In genomic region chr11:91396243-91397133, GRCh38 we compare ENCODE assay signal across 17 cellular contexts.
DNase-seq lines count a peak whose midpoint lies in the region; ATAC-seq and TF ChIP-seq lines count a peak whose summit lies in the region.
"Had no signal": no experiment of that assay in that cellular context is flagged by ENCODE, and none has a peak within 500 bp of the region (broad histone marks: within the 10 kb centered on the region; RNA-seq: fewer than 3 reads in every experiment).

No MANE protein-coding gene starts in this region.

- no peaks in the 10 kb centered on the region for H3K36me3 Mint-ChIP-seq in MCF 10A (ENCODE audit: insufficient read depth, unreplicated experiment)
- H3K36me3 Mint-ChIP-seq in stimulated activated naive B cell treated with anti-CD40 and anti-IgM and Interleukin-4, amounts not matched to agents 10 μg/mL and 1 μg/mL and 100 μg/mL, for 72 hours, result no peaks in the 10 kb centered on the region

- H3F3A ChIP-seq in PC-3 (ENCODE audit: low read length, unreplicated experiment), result peaks cover 11% of the 10 kb centered on the region

- no peaks in the 10 kb centered on the region for H3K27me3 Mint-ChIP-seq in MCF 10A (ENCODE audit: insufficient read depth, unreplicated experiment)
- H3K27me3 Mint-ChIP-seq in stimulated activated naive B cell treated with anti-CD40 and anti-IgM and Interleukin-4, amounts not matched to agents 10 μg/mL and 1 μg/mL and 100 μg/mL, for 72 hours, result no peaks in the 10 kb centered on the region
- H3K27me3 Mint-ChIP-seq: activated B cell treated with CpG ODN at 0.5 μM for 24 hours; effector memory CD8-positive, alpha-beta T cell had no signal

- no peak for TF ChIP-seq CTCF in MCF 10A (IDR thresholded peaks at IDR 0.05; ENCODE audit: unreplicated experiment)
- no peak for TF ChIP-seq CTCF in mammary epithelial cell (conservative IDR thresholded peaks at IDR 0.05 in 1 of 2, IDR thresholded peaks at IDR 0.05 in 1 of 2; ENCODE audit: extremely low read depth in 1 of 2, insufficient read depth in 1 of 2, low read depth in 1 of 2, low read length in 2 of 2)
- no peak for TF ChIP-seq CTCF in PC-3 (conservative IDR thresholded peaks at IDR 0.05; ENCODE audit: low read depth, low read length)

- H3K27ac ChIP-seq in mammary epithelial cell (ENCODE audit: insufficient read depth, low read depth, low read length), result no peak overlapping the region
- peak overlapping the region; percentile 86 for H3K27ac ChIP-seq in PC-3 (ENCODE audit: low read length)
- H3K27ac ChIP-seq: ascending aorta, tibial nerve had no signal

- DNase-seq in MCF 10A (ENCODE audit: unreplicated experiment) (peak; percentile 17), mammary epithelial cell (no peak), PC-3 (peak; percentile 93), iris pigment epithelial cell (ENCODE audit: low read depth) (peak; percentile 12), MG63 (no peak)
- DNase-seq in stimulated activated naive B cell treated with anti-CD40 and anti-IgM and Interleukin-4, amounts not matched to agents 10 μg/mL and 1 μg/mL and 100 μg/mL, for 72 hours, result no peak
- DNase-seq in activated CD8-positive, alpha-beta memory T cell treated with anti-CD3 and anti-CD28 coated beads, Interleukin-2, amount 50 U/mL, for 4 hours, result no peak
- DNase-seq: activated B cell treated with CpG ODN at 0.5 μM for 24 hours; activated T-cell treated with anti-CD3 and anti-CD28 coated beads, Interleukin-2, amount 50 U/mL, for 4 hours; COR-L47; effector memory CD8-positive, alpha-beta T cell; left ventricle myocardium superior; NCI-H526 treated with DMSO at 0.1 percent for 48 hours; stimulated activated CD4-positive, alpha-beta T cell treated with anti-CD3 and anti-CD28 coated beads, Interleukin-12 subunit alpha, Interleukin-12 subunit beta, amount 100 ng/mL, for 4 hours had no signal

- in situ Hi-C loops in mammary epithelial cell (cut with MboI; ENCODE audit: low sequenced_read_pairs in 2 of 2), result no loop called here

- H3K4me1 ChIP-seq in mammary epithelial cell (ENCODE audit: insufficient read depth, low read length), result no peaks in the 10 kb centered on the region
- H3K4me1 ChIP-seq in PC-3 (ENCODE audit: insufficient read depth, low read length), result peaks cover 47% of the 10 kb centered on the region
- H3K4me1 ChIP-seq: ascending aorta had no signal

- H3K4me1 Mint-ChIP-seq in MCF 10A (ENCODE audit: insufficient read depth, unreplicated experiment), result no peaks in the 10 kb centered on the region
- no peaks in the 10 kb centered on the region for H3K4me1 Mint-ChIP-seq in stimulated activated naive B cell treated with anti-CD40 and anti-IgM and Interleukin-4, amounts not matched to agents 10 μg/mL and 1 μg/mL and 100 μg/mL, for 72 hours
- H3K4me1 Mint-ChIP-seq: activated B cell treated with CpG ODN at 0.5 μM for 24 hours had no signal

- dilution Hi-C loops in mammary epithelial cell (cut with HindIII; ENCODE audit: low sequenced_read_pairs), result no loop called here

- no peak overlapping the region for H2AFZ ChIP-seq in mammary epithelial cell (ENCODE audit: low read depth, low read length)
- peak overlapping the region; percentile 63 for H2AFZ ChIP-seq in PC-3 (ENCODE audit: low read length)

- H3K4me3 ChIP-seq in mammary epithelial cell (replicated peaks in 1 of 3; ENCODE audit: insufficient read depth in 1 of 3, low read depth in 2 of 3, low read length in 3 of 3), result no peak overlapping the region
- H3K4me3 ChIP-seq in PC-3 (ENCODE audit: low read length), result peak overlapping the region; percentile 53
- no peak overlapping the region for H3K4me3 ChIP-seq in MG63
- H3K4me3 ChIP-seq: ascending aorta, tibial nerve had no signal

- H3K36me3 ChIP-seq in mammary epithelial cell (ENCODE audit: insufficient read depth, low read length) (no peaks in the 10 kb centered on the region), PC-3 (ENCODE audit: low read depth, low read length) (no peaks in the 10 kb centered on the region), MG63 (no peaks in the 10 kb centered on the region)
- H3K36me3 ChIP-seq: ascending aorta, tibial nerve had no signal

- H3K4me2 ChIP-seq in mammary epithelial cell (ENCODE audit: insufficient read depth, low read depth, low read length) (no peak overlapping the region), PC-3 (ENCODE audit: low read length) (peak overlapping the region; percentile 67)

- intact Hi-C loops in MCF 10A (cut with micrococcal nuclease), result no loop called here
- intact Hi-C loops in mammary epithelial cell (cut with micrococcal nuclease), result no loop called here
- intact Hi-C loops in PC-3 (cut with micrococcal nuclease), result loop anchor here (5.0 to 10.0 kb wide), 2 partner anchors 94 to 232 kb away; no protein-coding TSS in a partner anchor

- H4K20me1 ChIP-seq in mammary epithelial cell (ENCODE audit: insufficient read depth, low read length) (no peaks in the 10 kb centered on the region), PC-3 (ENCODE audit: low read length) (no peaks in the 10 kb centered on the region)

- H3K9me3 Mint-ChIP-seq in MCF 10A (ENCODE audit: unreplicated experiment), result no peaks in the 10 kb centered on the region
- H3K9me3 Mint-ChIP-seq in stimulated activated naive B cell treated with anti-CD40 and anti-IgM and Interleukin-4, amounts not matched to agents 10 μg/mL and 1 μg/mL and 100 μg/mL, for 72 hours, result peaks cover 0 to 9% of the 10 kb centered on the region in 2 donors

- ATAC-seq in PC-3, result peak; percentile 75
- no peak for ATAC-seq in HG03280 (IDR thresholded peaks at IDR 0.05; ENCODE audit: unreplicated experiment)
- ATAC-seq in stimulated activated naive B cell treated with anti-CD40 and anti-IgM and Interleukin-4, amounts not matched to agents 10 μg/mL and 1 μg/mL and 100 μg/mL, for 72 hours (replicated peaks), result no peak
- ATAC-seq: activated T-cell treated with anti-CD3 and anti-CD28 coated beads, Interleukin-2, amount 50 U/mL, for 4 hours; effector memory CD8-positive, alpha-beta T cell; left ventricle myocardium superior had no signal

- H3K27me3 ChIP-seq in mammary epithelial cell (ENCODE audit: insufficient read depth, low read length) (no peaks in the 10 kb centered on the region), PC-3 (ENCODE audit: low read length) (no peaks in the 10 kb centered on the region), MG63 (no peaks in the 10 kb centered on the region)
- H3K27me3 ChIP-seq: ascending aorta, tibial nerve had no signal

- H3K79me2 ChIP-seq in mammary epithelial cell (ENCODE audit: insufficient read depth, low read length) (no peaks in the 10 kb centered on the region), PC-3 (ENCODE audit: low read length) (no peaks in the 10 kb centered on the region)

- POLR2A ChIA-PET in MCF 10A (lab: Yijun Ruan, JAX) (no interaction called here), PC-3 (lab: Charles Lee; ENCODE audit: unreplicated experiment) (no interaction called here)

- no TSS peak for BruUV-seq in MCF 10A (replicated peaks; lab: Mats Ljungman, UMichigan)
- BruUV-seq in mammary epithelial cell (replicated peaks; lab: Mats Ljungman, UMichigan), result no TSS peak
- no TSS peak for BruUV-seq in PC-3 (replicated peaks; lab: Mats Ljungman, UMichigan)

- 84% methylated on average over 6 of the region's 6 CpGs for WGBS in mammary epithelial cell (ENCODE audit: low coverage, missing lambda C conversion rate)

- no peaks in the 10 kb centered on the region for H3K9me3 ChIP-seq in mammary epithelial cell (replicated peaks; ENCODE audit: insufficient read depth, low read length)
- H3K9me3 ChIP-seq in PC-3 (ENCODE audit: low read length), result no peaks in the 10 kb centered on the region
- no peaks in the 10 kb centered on the region for H3K9me3 ChIP-seq in MG63

- H3K9me2 ChIP-seq in PC-3 (replicated peaks; ENCODE audit: low read length), result no peaks in the 10 kb centered on the region

- CTCF ChIA-PET in MCF 10A (lab: Yijun Ruan, JAX) (interaction anchor here (0.6 kb wide), 1 partner anchor 96 kb away, joined by 4 read pairs; no protein-coding TSS in a partner anchor), mammary epithelial cell (lab: Charles Lee; ENCODE audit: low non-redundant PET) (no interaction called here), PC-3 (lab: Charles Lee) (no interaction called here)

- H3K27ac Mint-ChIP-seq in MCF 10A (ENCODE audit: low read depth, unreplicated experiment), result no peak overlapping the region
- no peak overlapping the region for H3K27ac Mint-ChIP-seq in stimulated activated naive B cell treated with anti-CD40 and anti-IgM and Interleukin-4, amounts not matched to agents 10 μg/mL and 1 μg/mL and 100 μg/mL, for 72 hours
- H3K27ac Mint-ChIP-seq: activated B cell treated with CpG ODN at 0.5 μM for 24 hours; effector memory CD8-positive, alpha-beta T cell had no signal

- H3K9ac ChIP-seq in mammary epithelial cell (ENCODE audit: insufficient read depth, low read length), result no peak overlapping the region
- H3K9ac ChIP-seq in PC-3 (ENCODE audit: low read length), result peak overlapping the region; percentile 35

- H3K4me3 Mint-ChIP-seq in MCF 10A (ENCODE audit: unreplicated experiment), result no peak overlapping the region
- no peak overlapping the region for H3K4me3 Mint-ChIP-seq in stimulated activated naive B cell treated with anti-CD40 and anti-IgM and Interleukin-4, amounts not matched to agents 10 μg/mL and 1 μg/mL and 100 μg/mL, for 72 hours
- H3K4me3 Mint-ChIP-seq: activated B cell treated with CpG ODN at 0.5 μM for 24 hours; activated T-cell treated with anti-CD3 and anti-CD28 coated beads, Interleukin-2, amount 50 U/mL, for 4 hours; effector memory CD8-positive, alpha-beta T cell had no signal

Comparison
In these comparisons a context has a peak if more than half of its experiments do, and no peak if none do; other contexts are left out.
1. DNase-seq: peak in MCF 10A (single experiment), PC-3 (single experiment) and iris pigment epithelial cell (single experiment); none in mammary epithelial cell (single experiment), stimulated activated naive B cell treated with anti-CD40 and anti-IgM and Interleukin-4, amounts not matched to agents 10 μg/mL and 1 μg/mL and 100 μg/mL, for 72 hours (single experiment), activated CD8-positive, alpha-beta memory T cell treated with anti-CD3 and anti-CD28 coated beads, Interleukin-2, amount 50 U/mL, for 4 hours (single experiment) and MG63 (single experiment).